In the genomic region with DNA sequence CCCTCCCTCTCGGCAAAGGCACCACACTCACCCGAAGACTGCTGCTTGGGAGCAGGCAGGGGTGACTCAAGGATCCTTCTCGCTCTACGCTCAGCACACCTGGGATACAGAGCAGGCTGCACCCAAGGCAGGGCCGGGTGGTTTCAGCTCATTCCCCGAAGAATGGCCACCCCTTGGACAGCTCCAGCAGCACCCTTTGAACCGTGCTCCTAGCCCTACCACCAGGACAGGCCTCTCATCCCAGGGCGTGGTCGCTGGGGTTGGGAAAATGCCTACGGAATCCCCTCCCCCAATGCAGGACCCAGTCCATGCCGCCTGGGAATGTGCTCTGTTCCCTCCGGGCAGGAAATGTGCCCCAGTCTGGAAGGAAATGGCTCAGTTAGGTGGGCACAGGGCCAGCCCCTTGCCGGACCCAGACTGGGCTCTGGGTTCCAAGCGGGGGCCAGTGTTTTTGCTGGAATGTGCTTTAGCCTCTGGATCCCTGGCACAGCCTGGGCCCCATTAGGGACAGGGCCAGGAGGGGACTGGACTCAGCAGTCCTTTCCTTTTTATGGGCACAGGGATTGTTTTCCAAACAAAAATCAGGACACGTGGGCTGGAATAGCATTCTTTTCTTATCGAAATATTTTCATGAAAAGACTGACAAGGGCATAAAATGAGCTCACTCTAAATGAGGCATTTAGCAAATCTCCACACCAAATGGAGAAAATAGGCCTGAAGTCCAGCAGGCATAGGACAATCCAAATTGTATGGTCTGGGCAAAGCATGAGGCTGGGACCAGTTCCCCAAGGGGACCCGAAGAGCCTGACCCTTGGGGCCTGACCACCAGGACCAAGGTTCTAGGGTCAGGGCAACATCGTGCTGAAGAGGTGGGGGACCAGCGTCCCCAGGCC, we compare ENCODE assay signal across 19 cellular contexts. TPM values are rescaled to one million over a fixed set of nuclear protein-coding genes. Genes with fewer than 3 reads are reported as not detected.
A peak's percentile ranks its signal among the peaks of the same experiment; 100 is the strongest.
DNase-seq lines count a peak whose midpoint lies in the region; ATAC-seq and TF ChIP-seq lines count a peak whose summit lies in the region.
"Had no signal": no experiment of that assay in that cellular context is flagged by ENCODE, and none has a peak within 500 bp of the region (broad histone marks: within the 10 kb centered on the region; RNA-seq: fewer than 3 reads in every experiment).

No MANE protein-coding gene starts in this region.

- H3K9me3 ChIP-seq in adipocyte (ENCODE audit: control insufficient read depth, low read length) (no peaks in the 10 kb centered on the region), right atrium auricular region (no peaks in the 10 kb centered on the region)
- H3K9me3 ChIP-seq: BLaER1, HAP-1, neutrophil had no signal

- TF ChIP-seq CTCF in right atrium auricular region (IDR thresholded peaks at IDR 0.05) (no peak), nephron progenitor cell (IDR thresholded peaks at IDR 0.05) (no peak)

- ATAC-seq in HG03095 (IDR thresholded peaks at IDR 0.05; ENCODE audit: unreplicated experiment): no peak
- ATAC-seq: stimulated activated memory B cell treated with anti-CD40 and anti-IgM and Interleukin-4, amounts not matched to agents 10 μg/mL and 1 μg/mL and 100 μg/mL, for 72 hours had no signal

- H3K4me3 ChIP-seq in adipocyte (ENCODE audit: low read length) (no peak overlapping the region), right atrium auricular region (no peak overlapping the region)
- H3K4me3 ChIP-seq: BLaER1, dorsolateral prefrontal cortex, HAP-1 had no signal

- H3K9ac ChIP-seq in adipocyte (ENCODE audit: low read length): peak overlapping the region; percentile 32
- H3K9ac ChIP-seq: BLaER1 had no signal

- H3K4me1 Mint-ChIP-seq in nephron progenitor cell: peaks cover 43% of the 10 kb centered on the region

- DNase-seq in GM03348 (ENCODE audit: low spot score) (peak; percentile 39), adipocyte (ENCODE audit: low read depth) (peak; percentile 26), right atrium auricular region (ENCODE audit: low spot score) (peak; percentile 65), pulmonary artery endothelial cell (ENCODE audit: low read depth, low spot score) (peak; percentile 79), NCI-H1092 treated with DMSO at 0.1 percent for 48 hours (lab: John Stamatoyannopoulos, UW) (no peak), T-helper 9 cell (no peak), nephron progenitor cell (no peak)
- DNase-seq: dorsolateral prefrontal cortex; NCI-H1436 treated with DMSO at 0.1 percent for 48 hours; NCI-H524 treated with DMSO at 0.1 percent for 48 hours; SIG-M5; stimulated activated CD4-positive, alpha-beta T cell treated with anti-CD3 and anti-CD28 coated beads, Interleukin-2, amount 100 ng/mL, for 48 hours had no signal

- no peak overlapping the region for H3K27ac Mint-ChIP-seq in nephron progenitor cell
- H3K27ac Mint-ChIP-seq: stimulated activated memory B cell treated with anti-CD40 and anti-IgM and Interleukin-4, amounts not matched to agents 10 μg/mL and 1 μg/mL and 100 μg/mL, for 72 hours had no signal

- H3K4me3 Mint-ChIP-seq in nephron progenitor cell: no peak overlapping the region
- H3K4me3 Mint-ChIP-seq: stimulated activated memory B cell treated with anti-CD40 and anti-IgM and Interleukin-4, amounts not matched to agents 10 μg/mL and 1 μg/mL and 100 μg/mL, for 72 hours had no signal

- H3K27me3 Mint-ChIP-seq in nephron progenitor cell (ENCODE audit: low read depth, poor library complexity): peaks cover 9% of the 10 kb centered on the region

- H3K36me3 Mint-ChIP-seq in nephron progenitor cell (ENCODE audit: low read depth): no peaks in the 10 kb centered on the region
- H3K36me3 Mint-ChIP-seq: stimulated activated memory B cell treated with anti-CD40 and anti-IgM and Interleukin-4, amounts not matched to agents 10 μg/mL and 1 μg/mL and 100 μg/mL, for 72 hours had no signal

- no peaks in the 10 kb centered on the region for H3K9me3 Mint-ChIP-seq in nephron progenitor cell
- H3K9me3 Mint-ChIP-seq: stimulated activated memory B cell treated with anti-CD40 and anti-IgM and Interleukin-4, amounts not matched to agents 10 μg/mL and 1 μg/mL and 100 μg/mL, for 72 hours had no signal

- H3K27ac ChIP-seq in right atrium auricular region: peak overlapping the region in 1 of 2 donors; percentile 62
- H3K27ac ChIP-seq: BLaER1, neutrophil had no signal

- H3K4me1 ChIP-seq in adipocyte (ENCODE audit: control insufficient read depth, insufficient read depth, low read length): peaks cover 9% of the 10 kb centered on the region
- H3K4me1 ChIP-seq in right atrium auricular region: peaks cover 0 to 17% of the 10 kb centered on the region in 2 donors
- H3K4me1 ChIP-seq: BLaER1, HAP-1 had no signal

- no peaks in the 10 kb centered on the region for H3K36me3 ChIP-seq in adipocyte (ENCODE audit: control insufficient read depth, insufficient read depth, low read length, severe bottlenecking)
- H3K36me3 ChIP-seq in right atrium auricular region: no peaks in the 10 kb centered on the region
- H3K36me3 ChIP-seq: BLaER1, HAP-1, neutrophil had no signal

- H3K27me3 ChIP-seq in adipocyte (replicated peaks; ENCODE audit: control insufficient read depth, insufficient read depth, low read length): no peaks in the 10 kb centered on the region
- H3K27me3 ChIP-seq in right atrium auricular region: no peaks in the 10 kb centered on the region
- H3K27me3 ChIP-seq: BLaER1, dorsolateral prefrontal cortex had no signal

RNA-seq across cellular contexts. Expression of a gene that starts 7.3 kb away (rescaled TPM):
- total RNA-seq in right atrium auricular region (not detected), pulmonary artery endothelial cell (not detected in 2 replicates)
- total RNA-seq: dorsolateral prefrontal cortex, frontal cortex, G401 had no signal

RNA-seq across cellular contexts. Expression of a gene that starts 8.9 kb away (rescaled TPM):
- total RNA-seq in right atrium auricular region: 100 to 1,000 TPM in 1 of 2 donors, 10 to 100 TPM in 1; 66.6 to 124 TPM
- total RNA-seq in pulmonary artery endothelial cell: 311 and 321 TPM in 2 replicates

RNA-seq across cellular contexts. Expression of a gene that starts 13.6 kb away (rescaled TPM):
- total RNA-seq in right atrium auricular region: 10 to 100 TPM in 1 of 2 donors, 1 to 10 TPM in 1; 4.2 to 16.1 TPM
- total RNA-seq in pulmonary artery endothelial cell: 0.20 and 0.42 TPM in 2 replicates
- total RNA-seq: frontal cortex had no signal

RNA-seq across cellular contexts. Expression of a gene that starts 57.8 kb away (rescaled TPM):
- 1 to 10 TPM; 1.6 to 5.5 TPM for total RNA-seq in right atrium auricular region
- 2.4 and 4.7 TPM in 2 replicates for total RNA-seq in pulmonary artery endothelial cell

Comparison
In these comparisons a context has a peak if more than half of its experiments do, and no peak if none do; other contexts are left out.
1. DNase-seq: peak in GM03348 (single experiment), adipocyte (single experiment), right atrium auricular region (single experiment) and pulmonary artery endothelial cell (single experiment); none in NCI-H1092 treated with DMSO at 0.1 percent for 48 hours (single experiment), T-helper 9 cell (single experiment) and nephron progenitor cell (single experiment).